In the genomic region with DNA sequence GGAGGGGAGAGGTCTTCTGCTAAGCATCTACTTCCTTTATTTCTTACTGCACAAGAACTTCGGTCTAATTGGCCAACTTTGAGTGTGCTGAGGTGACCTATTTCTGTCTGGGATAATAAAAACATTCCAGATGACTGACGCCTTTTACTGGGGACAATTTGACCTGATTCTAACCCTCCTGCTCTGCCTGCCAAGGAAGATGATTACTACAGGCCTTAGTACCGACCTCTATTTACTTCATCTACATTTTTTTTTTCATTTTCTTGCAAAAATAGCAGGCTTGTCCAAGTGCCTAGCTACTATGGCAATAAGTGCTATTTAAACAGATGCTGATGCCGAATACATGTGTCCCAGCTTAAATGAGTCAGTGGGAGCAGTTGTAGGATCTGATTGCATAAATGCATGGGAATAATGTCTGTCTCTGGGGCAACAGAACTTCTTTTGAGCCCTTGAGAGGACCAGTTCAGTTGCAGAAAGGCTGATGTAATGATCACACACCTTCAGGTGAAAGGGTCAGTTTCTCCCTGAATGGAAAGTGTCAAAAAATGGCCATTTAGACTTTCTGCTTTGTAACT, we compare ENCODE assay signal across 21 cellular contexts.
A peak's percentile ranks its signal among the peaks of the same experiment; 100 is the strongest.
DNase-seq lines count a peak whose midpoint lies in the region; ATAC-seq and TF ChIP-seq lines count a peak whose summit lies in the region.
"Had no signal": no experiment of that assay in that cellular context is flagged by ENCODE, and none has a peak within 500 bp of the region (broad histone marks: within the 10 kb centered on the region; RNA-seq: fewer than 3 reads in every experiment).

No MANE protein-coding gene starts in this region.

- intact Hi-C loops in right lobe of liver (cut with DNase I): no loop called here
- intact Hi-C loops in right cardiac atrium (cut with DNase I): no loop called here
- intact Hi-C loops in breast epithelium (cut with DNase I; ENCODE audit: low total_unique reads): no loop called here
- intact Hi-C loops in posterior cingulate gyrus (cut with DNase I): no loop called here

- ATAC-seq in right lobe of liver (no peak), right cardiac atrium (peak; percentile 90 to 91), HG02798 (IDR thresholded peaks at IDR 0.05; ENCODE audit: poor library complexity, unreplicated experiment) (no peak)
- ATAC-seq: GM12878; stimulated activated memory B cell treated with anti-CD40 and anti-IgM and Interleukin-4, amounts not matched to agents 10 μg/mL and 1 μg/mL and 100 μg/mL, for 72 hours had no signal

- H3K4me1 ChIP-seq in liver (ENCODE audit: control insufficient read depth in 4 of 4, insufficient read depth in 4 of 4, low read length in 3 of 4): no peaks in the 10 kb centered on the region
- no peaks in the 10 kb centered on the region for H3K4me1 ChIP-seq in right lobe of liver
- H3K4me1 ChIP-seq in right cardiac atrium (ENCODE audit: control insufficient read depth, insufficient read depth, low read length): peaks cover 7% of the 10 kb centered on the region
- no peaks in the 10 kb centered on the region for H3K4me1 ChIP-seq in breast epithelium
- H3K4me1 ChIP-seq: Caco-2 had no signal

- H3K36me3 ChIP-seq in liver (ENCODE audit: control insufficient read depth in 4 of 4, insufficient read depth in 3 of 4, low read depth in 1 of 4, low read length in 3 of 4): no peaks in the 10 kb centered on the region
- no peaks in the 10 kb centered on the region for H3K36me3 ChIP-seq in right lobe of liver
- H3K36me3 ChIP-seq in breast epithelium: no peaks in the 10 kb centered on the region
- H3K36me3 ChIP-seq: tibial nerve had no signal

- H3K4me3 ChIP-seq in liver (ENCODE audit: low read depth in 1 of 3, low read length in 3 of 3) (no peak overlapping the region), right lobe of liver (no peak overlapping the region), right cardiac atrium (ENCODE audit: low read length) (no peak overlapping the region), breast epithelium (no peak overlapping the region)
- H3K4me3 ChIP-seq: GM12878, tibial nerve had no signal

- WGBS in liver: 52% methylated on average over 4 of the region's 4 CpGs
- 36% methylated on average over 4 of the region's 4 CpGs for WGBS in right lobe of liver (ENCODE audit: insufficient coverage, low coverage, low lambda C conversion rate, missing lambda C conversion rate)
- WGBS in right cardiac atrium: 9% methylated on average over 4 of the region's 4 CpGs

- H3K27ac ChIP-seq in liver (ENCODE audit: low read depth in 1 of 2, low read length in 2 of 2): no peak overlapping the region
- H3K27ac ChIP-seq in right lobe of liver: no peak overlapping the region
- H3K27ac ChIP-seq in right cardiac atrium (ENCODE audit: low read length): peak overlapping the region; percentile 83
- H3K27ac ChIP-seq in breast epithelium: peak overlapping the region in 1 of 2 donors; percentile 48

- TF ChIP-seq CTCF in liver (IDR thresholded peaks at IDR 0.05; ENCODE audit: low read depth, low read length, missing input control) (no peak), right lobe of liver (IDR thresholded peaks at IDR 0.05) (no peak), breast epithelium (IDR thresholded peaks at IDR 0.05) (no peak)

- TF ChIP-seq POLR2A in right lobe of liver (IDR thresholded peaks at IDR 0.05) (no peak), breast epithelium (IDR thresholded peaks at IDR 0.05) (no peak)

- no peak for TF ChIP-seq RAD21 in liver (IDR thresholded peaks at IDR 0.05)

- H3K9me3 ChIP-seq in liver (ENCODE audit: control insufficient read depth in 4 of 4, low read length in 3 of 4): no peaks in the 10 kb centered on the region
- H3K9me3 ChIP-seq in right lobe of liver: no peaks in the 10 kb centered on the region
- no peaks in the 10 kb centered on the region for H3K9me3 ChIP-seq in right cardiac atrium (ENCODE audit: control insufficient read depth, low read length)
- H3K9me3 ChIP-seq in breast epithelium: no peaks in the 10 kb centered on the region
- H3K9me3 ChIP-seq: Caco-2, tibial nerve had no signal

- H3K27me3 ChIP-seq in liver (ENCODE audit: control insufficient read depth in 4 of 4, insufficient read depth in 4 of 4, low read length in 3 of 4): peaks cover 0 to 3% (median 0%) of the 10 kb centered on the region in 4 donors
- no peaks in the 10 kb centered on the region for H3K27me3 ChIP-seq in right lobe of liver
- no peaks in the 10 kb centered on the region for H3K27me3 ChIP-seq in right cardiac atrium (ENCODE audit: control insufficient read depth, insufficient read depth)
- no peaks in the 10 kb centered on the region for H3K27me3 ChIP-seq in breast epithelium
- H3K27me3 ChIP-seq: tibial nerve had no signal

- DNase-seq in right lobe of liver: no peak
- no peak for DNase-seq in right cardiac atrium
- peak; percentile 76 for DNase-seq in retina
- no peak for DNase-seq in breast epithelium (ENCODE audit: low spot score in 2 of 2)
- no peak for DNase-seq in effector CD8-positive, alpha-beta T cell (lab: John Stamatoyannopoulos, UW)
- no peak for DNase-seq in posterior cingulate gyrus
- DNase-seq: 8988T; activated CD4-positive, alpha-beta T cell treated with anti-CD3 and anti-CD28 coated beads, Interleukin-2, amount 50 U/mL, for 1 hour; activated gamma-delta T cell; Caco-2; endodermal cell; H7; NCI-H1417 treated with DMSO at 0.1 percent for 48 hours; NCI-H2171; NCI-H69; SHP77 had no signal

- H3K9ac ChIP-seq in liver (ENCODE audit: low read depth in 1 of 2, low read length in 2 of 2): no peak overlapping the region

TF ChIP-seq in liver, 16 proteins besides CTCF, POLR2A, EP300 and RAD21:
- no peak for TF ChIP-seq JUND (IDR thresholded peaks at IDR 0.05)
- TF ChIP-seq ZBTB33 (IDR thresholded peaks at IDR 0.05): no peak
- TF ChIP-seq HNF4A (conservative IDR thresholded peaks at IDR 0.05): no peak
- no peak for TF ChIP-seq FOXA2 (IDR thresholded peaks at IDR 0.05)
- no peak for TF ChIP-seq ATF3 (IDR thresholded peaks at IDR 0.05)
- TF ChIP-seq RXRA (IDR thresholded peaks at IDR 0.05): peak in 1 of 2 donors; percentile 30
- no peak for TF ChIP-seq TAF1 (conservative IDR thresholded peaks at IDR 0.05)
- TF ChIP-seq REST (IDR thresholded peaks at IDR 0.05): no peak
- no peak for TF ChIP-seq MAX (IDR thresholded peaks at IDR 0.05)
- TF ChIP-seq NR2F2 (IDR thresholded peaks at IDR 0.05): peak; percentile 79
- TF ChIP-seq YY1 (IDR thresholded peaks at IDR 0.05): no peak
- no peak for TF ChIP-seq SP1 (IDR thresholded peaks at IDR 0.05)
- TF ChIP-seq EGR1 (IDR thresholded peaks at IDR 0.05; ENCODE audit: low read depth in 2 of 2): no peak
- no peak for TF ChIP-seq FOXA1 (IDR thresholded peaks at IDR 0.05)
- no peak for TF ChIP-seq GABPA (IDR thresholded peaks at IDR 0.05 in 1 of 2, conservative IDR thresholded peaks at IDR 0.05 in 1 of 2)
- no peak for TF ChIP-seq HNF4G (IDR thresholded peaks at IDR 0.05)
TF ChIP-seq in liver: peak in this region for 2.

Comparison
In these comparisons a context has a peak if more than half of its experiments do, and no peak if none do; other contexts are left out.
1. ATAC-seq: peak in right cardiac atrium (2 of 2); none in right lobe of liver (0 of 4) and HG02798 (single experiment).